Comparison of ENCODE assay signal across 1 cellular context in the genomic region with DNA sequence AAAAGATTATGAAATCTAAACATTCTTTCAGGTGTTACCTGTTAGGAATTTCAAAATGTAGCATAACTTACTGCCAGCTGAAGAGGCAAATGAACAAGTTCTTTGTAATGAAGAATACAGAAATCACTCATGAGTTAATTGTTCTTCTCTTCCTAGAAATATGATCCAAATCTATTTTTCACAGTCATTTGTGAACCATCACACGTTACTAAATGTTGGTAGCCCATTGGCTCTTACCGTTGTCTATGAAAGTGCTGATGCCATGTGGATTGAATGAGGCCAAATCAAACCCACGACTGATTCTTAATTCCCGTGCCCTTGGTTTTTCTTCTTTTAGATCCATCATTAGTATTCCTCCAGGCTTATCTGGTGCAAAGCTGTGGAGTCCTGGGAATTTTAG.
TF ChIP-seq lines count a peak whose summit lies in the region.

No MANE protein-coding gene starts in this region.

TF ChIP-seq in H1, 55 proteins besides CTCF, POLR2A, EP300 and RAD21:
- TF ChIP-seq RXRA (IDR thresholded peaks at IDR 0.05; ENCODE audit: insufficient read depth, low read depth, low read length), result no peak
